Comparison of ENCODE assay signal across 9 cellular contexts in the genomic region with DNA sequence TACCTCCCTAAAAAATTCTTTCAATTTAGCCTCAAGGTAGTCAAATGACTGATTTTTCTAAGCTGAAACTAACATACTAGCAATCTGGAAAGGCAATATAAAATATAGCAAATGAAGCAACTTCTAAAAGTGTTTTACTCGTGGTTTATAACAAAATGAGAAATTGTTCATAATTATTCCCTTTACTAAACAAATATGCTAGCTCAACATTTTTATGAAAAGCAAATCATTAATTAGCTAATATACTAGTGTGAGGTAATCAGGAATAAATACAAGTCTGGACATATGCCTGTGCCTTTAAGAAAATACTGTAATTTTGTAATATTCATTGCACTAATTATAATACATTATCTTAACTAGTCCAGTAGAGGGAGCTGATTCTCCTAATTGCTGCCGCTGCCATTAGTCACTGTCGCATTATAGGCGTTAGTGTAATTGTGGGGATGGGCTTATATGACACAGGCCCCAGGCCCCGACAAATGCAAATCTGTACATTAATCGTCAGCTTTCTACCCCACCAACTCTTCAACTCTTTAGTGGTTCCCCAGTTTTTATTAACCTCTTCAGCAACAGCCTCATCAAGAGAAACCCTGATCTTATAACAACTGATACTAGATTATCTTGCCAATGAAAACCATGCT.
DNase-seq lines count a peak whose midpoint lies in the region; ATAC-seq and TF ChIP-seq lines count a peak whose summit lies in the region.
"Had no signal": no experiment of that assay in that cellular context is flagged by ENCODE, and none has a peak within 500 bp of the region (broad histone marks: within the 10 kb centered on the region; RNA-seq: fewer than 3 reads in every experiment).

No MANE protein-coding gene starts in this region.

- peak; percentile 35 to 62 (median 53) for TF ChIP-seq CTCF in ovary (IDR thresholded peaks at IDR 0.05)

- H3K27ac Mint-ChIP-seq in immature natural killer cell: no peak overlapping the region
- H3K27ac Mint-ChIP-seq: T-helper 1 cell treated with Interleukin-12 subunit alpha and Interleukin-12 subunit beta and Interleukin-4 antibody, amounts not matched to agents 30 μg/mL and 1 μg/mL, for 36 hours had no signal

- peak; percentile 46 for DNase-seq in EL
- peak; percentile 19 for DNase-seq in KBM-7
- peak; percentile 37 for DNase-seq in RPMI8226
- DNase-seq in erythroblast (lab: John Stamatoyannopoulos, UW): peak; percentile 15 to 29
- DNase-seq in ovary: peak in 1 of 5 donors; percentile 33
- DNase-seq in cerebellar nuclear complex (lab: John Stamatoyannopoulos, UW): no peak
- no peak for DNase-seq in immature natural killer cell

- H3K4me1 Mint-ChIP-seq in immature natural killer cell: peaks cover 2 to 9% of the 10 kb centered on the region in 2 donors

- no peaks in the 10 kb centered on the region for H3K36me3 Mint-ChIP-seq in immature natural killer cell

- H3K4me3 Mint-ChIP-seq in immature natural killer cell: no peak overlapping the region
- H3K4me3 Mint-ChIP-seq: T-helper 1 cell treated with Interleukin-12 subunit alpha and Interleukin-12 subunit beta and Interleukin-4 antibody, amounts not matched to agents 30 μg/mL and 1 μg/mL, for 36 hours had no signal

- TF ChIP-seq EP300 in ovary (IDR thresholded peaks at IDR 0.05): no peak

- H3K4me3 ChIP-seq in ovary: no peak overlapping the region

- no peaks in the 10 kb centered on the region for H3K27me3 ChIP-seq in ovary

- TF ChIP-seq POLR2A in erythroblast (IDR thresholded peaks at IDR 0.05; ENCODE audit: low read length) (no peak), ovary (IDR thresholded peaks at IDR 0.05) (no peak)

- no peaks in the 10 kb centered on the region for H3K9me3 ChIP-seq in ovary

- no peak overlapping the region for H3K27ac ChIP-seq in ovary

- peaks cover 0 to 4% (median 2%) of the 10 kb centered on the region in 3 donors for H3K27me3 Mint-ChIP-seq in immature natural killer cell (ENCODE audit: low read depth in 3 of 3)

- in situ Hi-C loops in KBM-7 (cut with MboI; ENCODE audit: low pct_unique_long_range_greater_than_20kb, low sequenced_read_pairs): no loop called here

- ATAC-seq in GM21423 (IDR thresholded peaks at IDR 0.05; ENCODE audit: unreplicated experiment): peak; percentile 83

- WGBS in ovary, 3 donors: 16 to 20% (median 20%) methylated on average over 6 of the region's 6 CpGs

- peaks cover 0 to 4% (median 0%) of the 10 kb centered on the region in 6 donors for H3K9me3 Mint-ChIP-seq in immature natural killer cell
- H3K9me3 Mint-ChIP-seq: T-helper 1 cell treated with Interleukin-12 subunit alpha and Interleukin-12 subunit beta and Interleukin-4 antibody, amounts not matched to agents 30 μg/mL and 1 μg/mL, for 36 hours had no signal

- no peaks in the 10 kb centered on the region for H3K36me3 ChIP-seq in ovary

- H3K4me1 ChIP-seq in ovary (ENCODE audit: insufficient read depth): peaks cover 3% of the 10 kb centered on the region

- intact Hi-C loops in ovary (cut with DNase I): loop anchor here in 3 of 4 donors (2.0 to 5.0 kb wide), 3 partner anchors 272 to 277 kb away; partner anchors contain the start of gene APP (in 2 of the 3)

Comparison
In these comparisons a context has a peak if more than half of its experiments do, and no peak if none do; other contexts are left out.
1. DNase-seq: peak in EL (single experiment), KBM-7 (single experiment), RPMI8226 (single experiment) and erythroblast (2 of 2); none in cerebellar nuclear complex (0 of 2) and immature natural killer cell (0 of 3).